ENCODE assay signal across 8 cellular contexts in the genomic region with DNA sequence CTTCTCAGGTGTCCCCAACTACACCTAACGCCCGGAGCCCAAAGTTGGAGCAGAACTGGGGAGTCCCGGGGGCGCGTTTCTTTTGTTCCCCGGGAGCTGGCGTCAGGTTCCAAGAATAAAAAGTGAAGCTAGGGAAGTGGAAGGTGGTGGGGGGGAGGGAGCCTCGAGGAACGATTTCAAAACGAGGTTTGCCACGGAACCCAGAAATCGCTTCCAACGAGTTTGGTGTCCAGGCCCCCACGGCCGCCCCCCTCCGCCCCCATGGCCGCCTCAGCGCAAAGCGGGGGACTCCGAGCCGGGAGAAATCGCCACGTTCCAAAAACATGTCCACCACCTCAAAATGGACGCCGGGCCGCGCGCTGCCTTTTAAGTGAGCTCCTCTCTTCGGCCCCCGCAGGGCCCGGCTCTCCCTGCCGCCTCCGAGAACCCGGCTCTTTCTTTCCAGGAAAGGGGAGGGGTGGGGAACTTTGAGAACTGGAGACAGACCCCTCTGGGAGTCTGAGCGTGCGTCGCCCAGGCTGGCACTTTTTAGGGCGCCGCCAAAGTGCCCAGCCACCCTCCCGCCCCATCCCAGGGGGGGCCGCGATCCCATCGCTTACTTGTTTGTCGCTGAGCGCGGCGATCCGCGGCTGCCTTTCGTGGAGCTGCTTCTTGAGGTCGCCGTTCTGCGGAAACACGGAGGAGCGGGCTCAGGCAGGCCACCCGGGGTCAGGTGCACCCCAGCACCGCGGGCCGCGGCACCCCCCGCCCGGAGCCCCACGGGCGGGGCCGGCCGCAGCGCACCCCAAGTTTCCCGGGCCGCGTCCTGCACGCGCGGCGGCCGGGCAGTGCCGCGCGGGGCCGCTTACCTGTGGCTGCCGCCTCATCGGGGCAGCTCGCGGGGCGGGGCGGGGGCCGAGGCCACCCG.
DNase-seq lines count a peak whose midpoint lies in the region; ATAC-seq and TF ChIP-seq lines count a peak whose summit lies in the region.

No MANE protein-coding gene starts in this region.

- H3K9ac ChIP-seq in iPS-15b (ENCODE audit: low read depth, low read length) = peak overlapping the region; percentile 87

- DNase-seq in NCI-H82 (lab: John Stamatoyannopoulos, UW) = peak; percentile 43
- no peak for DNase-seq in NCI-H82 treated with DMSO at 0.1 percent for 48 hours (lab: John Stamatoyannopoulos, UW; ENCODE audit: unreplicated experiment)
- DNase-seq in substantia nigra (lab: John Stamatoyannopoulos, UW) = peak in 5 of 49 donors; percentile 20 to 34 (median 29)
- DNase-seq in COLO829 (ENCODE audit: low spot score) = no peak

- no peaks in the 10 kb centered on the region for H3K9me3 ChIP-seq in iPS-15b (ENCODE audit: control insufficient read depth, insufficient read depth, low read length)

- peak overlapping the region; percentile 18; the same call in 1 of the 2 replicates for H3K4me3 ChIP-seq in WI38 (ENCODE audit: low read depth, low read length)
- H3K4me3 ChIP-seq in iPS-15b (ENCODE audit: low read depth, low read length) = peak overlapping the region; percentile 78

- H3K27ac ChIP-seq in substantia nigra (ENCODE audit: low read depth, low read length, poor library complexity, severe bottlenecking) = peak overlapping the region; percentile 45

- peaks cover 14% of the 10 kb centered on the region for H3K4me1 ChIP-seq in iPS-15b (ENCODE audit: control insufficient read depth, insufficient read depth, low read length)

- peaks cover 13% of the 10 kb centered on the region for H3K36me3 ChIP-seq in iPS-15b (ENCODE audit: control insufficient read depth, insufficient read depth, low read length)

- peaks cover 3% of the 10 kb centered on the region for H3K27me3 ChIP-seq in iPS-15b (ENCODE audit: control insufficient read depth, insufficient read depth, low read length)

- ATAC-seq in HG03378 (IDR thresholded peaks at IDR 0.05; ENCODE audit: unreplicated experiment) (no peak), HG03442 (IDR thresholded peaks at IDR 0.05; ENCODE audit: unreplicated experiment) (no peak)

- TF ChIP-seq CTCF in WI38 (IDR thresholded peaks at IDR 0.05; ENCODE audit: low read depth, low read length) = no peak
